Comparison of ENCODE assay signal across 6 cellular contexts in the genomic region with DNA sequence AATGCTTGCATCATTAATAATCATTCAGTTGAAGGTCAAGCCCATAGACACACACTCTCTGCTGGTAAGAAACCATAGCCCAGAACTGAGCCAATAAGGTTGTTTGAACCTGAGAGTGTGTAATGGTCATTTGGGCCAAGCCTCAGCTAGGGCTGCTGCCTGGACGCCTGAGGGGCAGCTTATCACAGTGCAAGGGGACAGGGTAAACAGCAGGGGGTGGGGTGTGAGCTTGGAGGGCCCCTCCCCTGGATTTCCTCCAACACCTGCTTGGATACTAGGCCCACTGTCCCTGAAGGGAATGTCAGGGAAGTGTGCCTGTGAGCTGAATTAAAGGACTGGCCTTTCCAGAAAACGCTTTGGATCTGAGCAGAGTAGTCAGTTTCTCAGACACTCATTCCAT. TPM values are rescaled to one million over a fixed set of nuclear protein-coding genes. Genes with fewer than 3 reads are reported as not detected.
"Had no signal": no experiment of that assay in that cellular context is flagged by ENCODE, and none has a peak within 500 bp of the region (broad histone marks: within the 10 kb centered on the region; RNA-seq: fewer than 3 reads in every experiment).

No MANE protein-coding gene starts in this region.

- DNase-seq: H9, HCEC 1CT had no signal

- H3K4me3 ChIP-seq: GM23338 had no signal

- H3K27ac ChIP-seq: HL-60 had no signal

- H3K4me2 ChIP-seq: GM23338 had no signal

- ATAC-seq: GM23338, HepG2 had no signal

- H2AFZ ChIP-seq: GM23338 had no signal

RNA-seq across cellular contexts. Expression of gene CNTN2, which starts 24.6 kb away (rescaled TPM):
- polyA plus RNA-seq: HepG2, IgD-negative memory B cell had no signal
